In the genomic region with DNA sequence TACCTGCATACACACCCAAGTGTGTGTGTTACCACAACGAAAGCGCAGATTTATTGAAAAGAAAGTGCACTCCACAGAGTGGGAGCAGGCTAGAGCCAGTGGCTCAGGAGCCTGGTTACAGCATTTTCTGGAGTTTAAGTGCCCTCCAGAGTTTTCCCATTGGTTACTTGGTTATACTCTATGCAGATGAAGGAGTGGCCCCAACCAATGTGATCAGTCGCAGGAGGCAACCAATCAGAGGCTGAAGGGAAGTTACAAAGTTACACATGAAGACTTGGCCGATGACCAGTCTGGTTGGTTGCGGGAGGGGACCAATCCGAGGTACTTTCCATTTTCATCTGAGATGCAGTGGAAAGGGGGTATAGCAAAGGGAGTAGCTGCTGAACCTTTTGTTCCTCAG, we compare ENCODE assay signal across 1 cellular context.
TF ChIP-seq lines count a peak whose summit lies in the region.

No MANE protein-coding gene starts in this region.

TF ChIP-seq in WTC11, 78 proteins besides CTCF, POLR2A, EP300 and RAD21 (continued from another document):
- TF ChIP-seq, protein P1, sequence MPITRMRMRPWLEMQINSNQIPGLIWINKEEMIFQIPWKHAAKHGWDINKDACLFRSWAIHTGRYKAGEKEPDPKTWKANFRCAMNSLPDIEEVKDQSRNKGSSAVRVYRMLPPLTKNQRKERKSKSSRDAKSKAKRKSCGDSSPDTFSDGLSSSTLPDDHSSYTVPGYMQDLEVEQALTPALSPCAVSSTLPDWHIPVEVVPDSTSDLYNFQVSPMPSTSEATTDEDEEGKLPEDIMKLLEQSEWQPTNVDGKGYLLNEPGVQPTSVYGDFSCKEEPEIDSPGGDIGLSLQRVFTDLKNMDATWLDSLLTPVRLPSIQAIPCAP (CRISPR knock-in tag; IDR thresholded peaks at IDR 0.05) = no peak
- TF ChIP-seq, protein P2, sequence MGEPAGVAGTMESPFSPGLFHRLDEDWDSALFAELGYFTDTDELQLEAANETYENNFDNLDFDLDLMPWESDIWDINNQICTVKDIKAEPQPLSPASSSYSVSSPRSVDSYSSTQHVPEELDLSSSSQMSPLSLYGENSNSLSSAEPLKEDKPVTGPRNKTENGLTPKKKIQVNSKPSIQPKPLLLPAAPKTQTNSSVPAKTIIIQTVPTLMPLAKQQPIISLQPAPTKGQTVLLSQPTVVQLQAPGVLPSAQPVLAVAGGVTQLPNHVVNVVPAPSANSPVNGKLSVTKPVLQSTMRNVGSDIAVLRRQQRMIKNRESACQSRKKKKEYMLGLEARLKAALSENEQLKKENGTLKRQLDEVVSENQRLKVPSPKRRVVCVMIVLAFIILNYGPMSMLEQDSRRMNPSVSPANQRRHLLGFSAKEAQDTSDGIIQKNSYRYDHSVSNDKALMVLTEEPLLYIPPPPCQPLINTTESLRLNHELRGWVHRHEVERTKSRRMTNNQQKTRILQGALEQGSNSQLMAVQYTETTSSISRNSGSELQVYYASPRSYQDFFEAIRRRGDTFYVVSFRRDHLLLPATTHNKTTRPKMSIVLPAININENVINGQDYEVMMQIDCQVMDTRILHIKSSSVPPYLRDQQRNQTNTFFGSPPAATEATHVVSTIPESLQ (CRISPR knock-in tag; IDR thresholded peaks at IDR 0.05) = no peak
- TF ChIP-seq ZNF121 (CRISPR knock-in tag; IDR thresholded peaks at IDR 0.05) = no peak
- TF ChIP-seq, protein P3, sequence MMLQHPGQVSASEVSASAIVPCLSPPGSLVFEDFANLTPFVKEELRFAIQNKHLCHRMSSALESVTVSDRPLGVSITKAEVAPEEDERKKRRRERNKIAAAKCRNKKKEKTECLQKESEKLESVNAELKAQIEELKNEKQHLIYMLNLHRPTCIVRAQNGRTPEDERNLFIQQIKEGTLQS (CRISPR knock-in tag; conservative IDR thresholded peaks at IDR 0.05) = no peak
- TF ChIP-seq, protein P4, sequence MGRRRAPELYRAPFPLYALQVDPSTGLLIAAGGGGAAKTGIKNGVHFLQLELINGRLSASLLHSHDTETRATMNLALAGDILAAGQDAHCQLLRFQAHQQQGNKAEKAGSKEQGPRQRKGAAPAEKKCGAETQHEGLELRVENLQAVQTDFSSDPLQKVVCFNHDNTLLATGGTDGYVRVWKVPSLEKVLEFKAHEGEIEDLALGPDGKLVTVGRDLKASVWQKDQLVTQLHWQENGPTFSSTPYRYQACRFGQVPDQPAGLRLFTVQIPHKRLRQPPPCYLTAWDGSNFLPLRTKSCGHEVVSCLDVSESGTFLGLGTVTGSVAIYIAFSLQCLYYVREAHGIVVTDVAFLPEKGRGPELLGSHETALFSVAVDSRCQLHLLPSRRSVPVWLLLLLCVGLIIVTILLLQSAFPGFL (CRISPR knock-in tag; IDR thresholded peaks at IDR 0.05; ENCODE audit: borderline replicate concordance) = no peak
- TF ChIP-seq ZNF671 (CRISPR knock-in tag; IDR thresholded peaks at IDR 0.05) = no peak
- TF ChIP-seq, protein P5, sequence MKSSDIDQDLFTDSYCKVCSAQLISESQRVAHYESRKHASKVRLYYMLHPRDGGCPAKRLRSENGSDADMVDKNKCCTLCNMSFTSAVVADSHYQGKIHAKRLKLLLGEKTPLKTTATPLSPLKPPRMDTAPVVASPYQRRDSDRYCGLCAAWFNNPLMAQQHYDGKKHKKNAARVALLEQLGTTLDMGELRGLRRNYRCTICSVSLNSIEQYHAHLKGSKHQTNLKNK (CRISPR knock-in tag; IDR thresholded peaks at IDR 0.05) = no peak
- TF ChIP-seq KAT7 (CRISPR knock-in tag; IDR thresholded peaks at IDR 0.05; ENCODE audit: borderline replicate concordance) = no peak
- no peak for TF ChIP-seq SMAD4 (CRISPR knock-in tag; IDR thresholded peaks at IDR 0.05)
- TF ChIP-seq ZBTB21 (CRISPR knock-in tag; IDR thresholded peaks at IDR 0.05; ENCODE audit: borderline replicate concordance) = no peak
- TF ChIP-seq, protein P6, sequence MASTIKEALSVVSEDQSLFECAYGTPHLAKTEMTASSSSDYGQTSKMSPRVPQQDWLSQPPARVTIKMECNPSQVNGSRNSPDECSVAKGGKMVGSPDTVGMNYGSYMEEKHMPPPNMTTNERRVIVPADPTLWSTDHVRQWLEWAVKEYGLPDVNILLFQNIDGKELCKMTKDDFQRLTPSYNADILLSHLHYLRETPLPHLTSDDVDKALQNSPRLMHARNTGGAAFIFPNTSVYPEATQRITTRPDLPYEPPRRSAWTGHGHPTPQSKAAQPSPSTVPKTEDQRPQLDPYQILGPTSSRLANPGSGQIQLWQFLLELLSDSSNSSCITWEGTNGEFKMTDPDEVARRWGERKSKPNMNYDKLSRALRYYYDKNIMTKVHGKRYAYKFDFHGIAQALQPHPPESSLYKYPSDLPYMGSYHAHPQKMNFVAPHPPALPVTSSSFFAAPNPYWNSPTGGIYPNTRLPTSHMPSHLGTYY (CRISPR knock-in tag; IDR thresholded peaks at IDR 0.05) = no peak
- no peak for TF ChIP-seq FOXJ3 (CRISPR knock-in tag; IDR thresholded peaks at IDR 0.05; ENCODE audit: borderline replicate concordance)
- no peak for TF ChIP-seq ZNF396 (CRISPR knock-in tag; IDR thresholded peaks at IDR 0.05; ENCODE audit: borderline replicate concordance)
